In genomic region chr11:112355726-112356125, GRCh38 we compare ENCODE assay signal across 8 cellular contexts.
A peak's percentile ranks its signal among the peaks of the same experiment; 100 is the strongest.
DNase-seq lines count a peak whose midpoint lies in the region; ATAC-seq, FAIRE-seq and TF ChIP-seq lines count a peak whose summit lies in the region.

No MANE protein-coding gene starts in this region.

- TF ChIP-seq CTCF in 22Rv1 (IDR thresholded peaks at IDR 0.05) (peak; percentile 67), epithelial cell of proximal tubule (conservative IDR thresholded peaks at IDR 0.05; ENCODE audit: low read depth, low read length) (peak; percentile 46)

- H3K4me3 Mint-ChIP-seq in natural killer cell treated with Interleukin-12 subunit alpha and Interleukin-12 subunit beta and Interleukin-15 and Interleukin-18, amount 100 ng/mL, for 72 hours = no peak overlapping the region

- FAIRE-seq in GM12891 (lab: Jason Lieb, UNC) (no peak), RCC 7860 (lab: Jason Lieb, UNC) (no peak)

- no peaks in the 10 kb centered on the region for H3K27me3 Mint-ChIP-seq in natural killer cell treated with Interleukin-12 subunit alpha and Interleukin-12 subunit beta and Interleukin-15 and Interleukin-18, amount 100 ng/mL, for 72 hours

- no peak for TF ChIP-seq POLR2A in GM12891 (IDR thresholded peaks at IDR 0.05; ENCODE audit: low read depth, low read length)

- no peaks in the 10 kb centered on the region for H3K4me1 Mint-ChIP-seq in natural killer cell treated with Interleukin-12 subunit alpha and Interleukin-12 subunit beta and Interleukin-15 and Interleukin-18, amount 100 ng/mL, for 72 hours (ENCODE audit: low read depth in 2 of 2)

- no peaks in the 10 kb centered on the region for H3K36me3 Mint-ChIP-seq in natural killer cell treated with Interleukin-12 subunit alpha and Interleukin-12 subunit beta and Interleukin-15 and Interleukin-18, amount 100 ng/mL, for 72 hours

- DNase-seq in GM12891 (ENCODE audit: insufficient read length, low spot score) (peak; percentile 16), NCI-H510A (lab: John Stamatoyannopoulos, UW) (peak; percentile 79), epithelial cell of proximal tubule (ENCODE audit: low read depth) (no peak), NCI-H128 (lab: John Stamatoyannopoulos, UW; ENCODE audit: unreplicated experiment) (no peak), RCC 7860 (ENCODE audit: low spot score) (no peak)
- no peak for DNase-seq in natural killer cell treated with Interleukin-12 subunit alpha and Interleukin-12 subunit beta and Interleukin-15 and Interleukin-18, amount 100 ng/mL, for 72 hours (ENCODE audit: low spot score)

- no peaks in the 10 kb centered on the region for H3K9me3 Mint-ChIP-seq in natural killer cell treated with Interleukin-12 subunit alpha and Interleukin-12 subunit beta and Interleukin-15 and Interleukin-18, amount 100 ng/mL, for 72 hours

- ATAC-seq in natural killer cell treated with Interleukin-12 subunit alpha and Interleukin-12 subunit beta and Interleukin-15 and Interleukin-18, amount 100 ng/mL, for 72 hours = no peak
- no peak for ATAC-seq in GM21786 (IDR thresholded peaks at IDR 0.05; ENCODE audit: unreplicated experiment)

- no peak overlapping the region for H3K27ac Mint-ChIP-seq in natural killer cell treated with Interleukin-12 subunit alpha and Interleukin-12 subunit beta and Interleukin-15 and Interleukin-18, amount 100 ng/mL, for 72 hours

- no peak overlapping the region for H3K27ac ChIP-seq in 22Rv1

- no peak overlapping the region for H3K4me3 ChIP-seq in epithelial cell of proximal tubule (ENCODE audit: low read depth, low read length)

TF ChIP-seq in GM12891, 5 proteins besides CTCF, POLR2A, EP300 and RAD21:
- TF ChIP-seq TAF1 (IDR thresholded peaks at IDR 0.05; ENCODE audit: low read depth, low read length) (no peak), POLR2AphosphoS5 (IDR thresholded peaks at IDR 0.05; ENCODE audit: low read depth, low read length) (no peak), POU2F2 (IDR thresholded peaks at IDR 0.05; ENCODE audit: low read depth, low read length) (no peak), SPI1 (IDR thresholded peaks at IDR 0.05; ENCODE audit: low read depth, low read length) (no peak), PAX5 (IDR thresholded peaks at IDR 0.05; ENCODE audit: insufficient read depth, low read length, severe bottlenecking) (no peak)
TF ChIP-seq in GM12891: peak in this region for 0.

Comparison
In these comparisons a context has a peak if more than half of its experiments do, and no peak if none do; other contexts are left out.
1. DNase-seq: peak in GM12891 (single experiment) and NCI-H510A (single experiment); none in epithelial cell of proximal tubule (single experiment), NCI-H128 (single experiment), RCC 7860 (single experiment) and natural killer cell treated with Interleukin-12 subunit alpha and Interleukin-12 subunit beta and Interleukin-15 and Interleukin-18, amount 100 ng/mL, for 72 hours (single experiment).